8 cellular contexts compared by ENCODE assay signal in the genomic region with DNA sequence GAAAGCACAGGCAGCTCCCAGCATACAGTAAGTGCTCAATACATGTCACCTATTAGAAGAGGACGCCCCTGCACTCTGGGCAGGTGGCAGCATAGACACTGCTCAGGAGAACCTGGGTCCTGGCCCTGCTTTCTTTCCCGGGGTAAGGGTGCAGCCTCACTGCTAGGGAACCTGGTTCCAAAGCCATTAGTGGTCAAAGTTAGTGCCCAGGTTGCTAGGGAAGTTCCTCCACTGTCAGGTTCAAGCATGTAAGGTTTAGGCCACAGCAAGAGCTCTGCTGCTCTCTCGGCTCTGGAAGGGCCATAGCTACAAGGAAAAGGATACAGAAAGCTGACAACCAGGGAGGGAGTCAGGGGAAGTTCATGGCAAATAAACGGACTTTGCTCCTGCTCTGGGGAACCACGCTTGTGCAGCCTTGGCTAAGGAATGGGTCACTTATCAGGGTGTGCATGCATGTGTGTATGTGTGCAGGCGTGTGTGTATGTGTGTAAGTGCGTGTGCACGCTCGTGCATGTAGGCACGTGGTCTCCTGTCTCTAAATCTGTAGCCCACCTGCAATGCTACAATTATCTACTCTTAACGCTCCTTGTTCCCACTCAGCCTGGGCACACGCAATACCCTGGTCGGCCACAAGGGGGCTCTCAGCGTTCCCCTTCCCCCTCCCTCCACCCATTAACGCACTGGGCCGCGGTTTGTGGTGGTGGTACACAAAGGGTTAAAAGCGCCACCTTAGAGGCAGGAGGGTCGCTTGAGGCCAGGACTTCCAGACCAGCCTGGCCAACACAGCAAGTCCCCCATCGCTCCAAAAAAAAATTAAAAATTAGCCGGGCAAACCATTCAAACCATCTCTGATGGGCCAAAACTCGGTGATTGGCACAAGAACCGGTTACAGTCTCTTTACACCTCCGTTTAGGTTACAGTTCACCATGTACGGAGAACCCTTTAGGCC. TPM values are rescaled to one million over a fixed set of nuclear protein-coding genes. Genes with fewer than 3 reads are reported as not detected.
DNase-seq lines count a peak whose midpoint lies in the region; ATAC-seq and TF ChIP-seq lines count a peak whose summit lies in the region.

No MANE protein-coding gene starts in this region.

- H3K27ac Mint-ChIP-seq in activated T-helper 17 cell treated with anti-CD3 and anti-CD28 coated beads, Interleukin-2, amount 50 U/mL, for 72 hours = no peak overlapping the region

- no peak overlapping the region for H3K4me3 ChIP-seq in Peyer's patch
- H3K4me3 ChIP-seq in ovary = no peak overlapping the region
- H3K4me3 ChIP-seq in upper lobe of right lung = no peak overlapping the region

- H3K27me3 ChIP-seq in Peyer's patch = no peaks in the 10 kb centered on the region
- no peaks in the 10 kb centered on the region for H3K27me3 ChIP-seq in ovary
- no peaks in the 10 kb centered on the region for H3K27me3 ChIP-seq in upper lobe of right lung

- no peak overlapping the region for H3K4me3 Mint-ChIP-seq in activated T-helper 17 cell treated with anti-CD3 and anti-CD28 coated beads, Interleukin-2, amount 50 U/mL, for 72 hours

- TF ChIP-seq POLR2A in Peyer's patch (IDR thresholded peaks at IDR 0.05) (no peak), ovary (IDR thresholded peaks at IDR 0.05) (no peak)

- H3K9me3 Mint-ChIP-seq in activated T-helper 17 cell treated with anti-CD3 and anti-CD28 coated beads, Interleukin-2, amount 50 U/mL, for 72 hours = no peaks in the 10 kb centered on the region

- WGBS in ovary, 3 donors = 14 to 24% (median 16%) methylated on average over 25 of the region's 25 CpGs

- H3K36me3 ChIP-seq in Peyer's patch (no peaks in the 10 kb centered on the region), ovary (no peaks in the 10 kb centered on the region), upper lobe of right lung (no peaks in the 10 kb centered on the region)

- TF ChIP-seq CTCF in Peyer's patch (IDR thresholded peaks at IDR 0.05) (peak; percentile 82 to 98 (median 94)), ovary (IDR thresholded peaks at IDR 0.05) (peak; percentile 58 to 66 (median 64)), upper lobe of right lung (IDR thresholded peaks at IDR 0.05) (peak; percentile 99)

- H3K27me3 Mint-ChIP-seq in activated T-helper 17 cell treated with anti-CD3 and anti-CD28 coated beads, Interleukin-2, amount 50 U/mL, for 72 hours = no peaks in the 10 kb centered on the region

- H3K4me1 Mint-ChIP-seq in activated T-helper 17 cell treated with anti-CD3 and anti-CD28 coated beads, Interleukin-2, amount 50 U/mL, for 72 hours = peaks cover 6% of the 10 kb centered on the region

- ATAC-seq in GM19351 (IDR thresholded peaks at IDR 0.05; ENCODE audit: unreplicated experiment) (peak; percentile 82), upper lobe of right lung (peak; percentile 91), GM18511 (IDR thresholded peaks at IDR 0.05; ENCODE audit: unreplicated experiment) (no peak)
- ATAC-seq in activated T-helper 17 cell treated with anti-CD3 and anti-CD28 coated beads, Interleukin-2, amount 50 U/mL, for 72 hours (replicated peaks) = peak; percentile 74

- H3K4me1 ChIP-seq in Peyer's patch = peaks cover 0 to 19% (median 1%) of the 10 kb centered on the region in 4 donors
- no peaks in the 10 kb centered on the region for H3K4me1 ChIP-seq in ovary (ENCODE audit: insufficient read depth)
- H3K4me1 ChIP-seq in upper lobe of right lung = no peaks in the 10 kb centered on the region

- DNase-seq in AG20443 (ENCODE audit: low spot score) = peak; percentile 84
- DNase-seq in Peyer's patch = peak; percentile 54 to 82 (median 77)
- DNase-seq in germinal center (ENCODE audit: low spot score) = peak; percentile 77
- DNase-seq in ovary = peak; percentile 11 to 50 (median 43)
- DNase-seq in upper lobe of right lung = peak; percentile 80

- H3K27ac ChIP-seq in Peyer's patch = peak overlapping the region in 3 of 4 donors; percentile 48 to 80 (median 79)
- no peak overlapping the region for H3K27ac ChIP-seq in ovary
- H3K27ac ChIP-seq in upper lobe of right lung = no peak overlapping the region

- no peaks in the 10 kb centered on the region for H3K36me3 Mint-ChIP-seq in activated T-helper 17 cell treated with anti-CD3 and anti-CD28 coated beads, Interleukin-2, amount 50 U/mL, for 72 hours (ENCODE audit: low read depth)

- H3K9me3 ChIP-seq in Peyer's patch = no peaks in the 10 kb centered on the region
- no peaks in the 10 kb centered on the region for H3K9me3 ChIP-seq in ovary
- no peaks in the 10 kb centered on the region for H3K9me3 ChIP-seq in upper lobe of right lung

- intact Hi-C loops in ovary (cut with DNase I) = no loop called here
- intact Hi-C loops in upper lobe of right lung (cut with DNase I) = loop anchor here (10.0 kb wide), 1 partner anchor 300 kb away; no protein-coding TSS in a partner anchor

- TF ChIP-seq EP300 in ovary (IDR thresholded peaks at IDR 0.05) = no peak

RNA-seq across cellular contexts. Expression of gene KDM8, which starts 48.5 kb away (rescaled TPM):
- total RNA-seq in Peyer's patch = 100 to 1,000 TPM in 1 of 4 donors, 10 to 100 TPM in 3; 22.3 to 130 (median 40.9) TPM
- 1 to 10 TPM; 7.7 to 9.1 TPM for total RNA-seq in activated T-helper 17 cell treated with anti-CD3 and anti-CD28 coated beads, Interleukin-2, amount 50 U/mL, for 72 hours
- 10 to 100 TPM in 1 of 7 donors, 1 to 10 TPM in 6; 3.8 to 11.0 (median 7.2) TPM for total RNA-seq in ovary
- polyA plus RNA-seq in ovary = 1 to 10 TPM; 3.7 to 5.0 TPM
- 6.1 TPM for total RNA-seq in upper lobe of right lung

Comparison
In these comparisons a context has a peak if more than half of its experiments do, and no peak if none do; other contexts are left out.
1. H3K27ac ChIP-seq: peak in Peyer's patch (3 of 4); none in ovary (0 of 2) and upper lobe of right lung (single experiment).
2. Peak in every context shown above with its lines, with median percentiles within 50 percentile points of each other: DNase-seq and CTCF ChIP-seq.